14 cellular contexts compared by ENCODE assay signal in the genomic region with DNA sequence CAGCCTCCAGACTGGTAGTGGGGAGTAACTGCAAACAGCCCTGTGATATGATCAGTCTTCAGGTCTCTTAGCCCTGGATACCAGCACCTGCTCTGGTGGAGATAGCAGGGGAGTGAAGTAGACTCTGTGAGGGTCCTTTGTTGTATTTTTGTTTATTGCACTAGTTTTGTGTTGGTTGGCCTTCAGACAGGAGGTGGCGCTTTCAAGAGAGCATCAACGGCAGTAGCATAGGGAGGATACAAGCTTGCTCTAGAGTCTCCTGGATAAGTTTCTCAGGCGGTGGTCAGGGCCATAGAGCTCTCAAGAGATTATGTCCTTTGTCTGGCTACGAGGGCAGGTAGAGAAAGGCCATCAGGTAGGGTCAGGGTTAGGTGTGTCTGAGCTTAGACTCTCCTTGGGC.
"Had no signal": no experiment of that assay in that cellular context is flagged by ENCODE, and none has a peak within 500 bp of the region (broad histone marks: within the 10 kb centered on the region; RNA-seq: fewer than 3 reads in every experiment).

No MANE protein-coding gene starts in this region.

- H3K36me3 ChIP-seq: colonic mucosa, thyroid gland had no signal

- H3K79me2 ChIP-seq: parathyroid adenoma had no signal

- H3K9me3 Mint-ChIP-seq: activated CD4-positive, alpha-beta T cell treated with anti-CD3 and anti-CD28 coated beads, Interleukin-2, amount 10 ng/mL, durations not matched to agents 24 days and 14 days; naive B cell; stimulated activated naive B cell treated with anti-CD40 and anti-IgM and Interleukin-4, amounts not matched to agents 10 μg/mL and 1 μg/mL and 100 μg/mL, for 72 hours had no signal

- H3K27ac Mint-ChIP-seq: activated CD4-positive, alpha-beta T cell treated with anti-CD3 and anti-CD28 coated beads, Interleukin-2, amount 10 ng/mL, durations not matched to agents 24 days and 14 days; activated CD8-positive, alpha-beta T cell treated with anti-CD3 and anti-CD28 coated beads, Interleukin-2, amount 10 ng/mL, durations not matched to agents 7 days and 5 days; activated naive CD4-positive, alpha-beta T cell treated with anti-CD3 and anti-CD28 coated beads, Interleukin-2, amount 50 U/mL, for 72 hours; naive B cell; stimulated activated naive B cell treated with anti-CD40 and anti-IgM and Interleukin-4, amounts not matched to agents 10 μg/mL and 1 μg/mL and 100 μg/mL, for 72 hours had no signal

- H3K27ac ChIP-seq: colonic mucosa, parathyroid adenoma, thyroid gland had no signal

- ATAC-seq: activated CD8-positive, alpha-beta T cell treated with anti-CD3 and anti-CD28 coated beads, Interleukin-2, amount 10 ng/mL, durations not matched to agents 7 days and 5 days; activated naive CD4-positive, alpha-beta T cell treated with anti-CD3 and anti-CD28 coated beads, Interleukin-2, amount 50 U/mL, for 72 hours had no signal

- H3K9me3 ChIP-seq: colonic mucosa, thyroid gland had no signal

- H3K4me1 ChIP-seq: colonic mucosa, parathyroid adenoma, thyroid gland had no signal

- H3K4me3 ChIP-seq: colonic mucosa, thyroid gland had no signal

- H3K27me3 ChIP-seq: colonic mucosa, thyroid gland had no signal

- H3K36me3 Mint-ChIP-seq: activated naive CD4-positive, alpha-beta T cell treated with anti-CD3 and anti-CD28 coated beads, Interleukin-2, amount 50 U/mL, for 72 hours; naive B cell; stimulated activated naive B cell treated with anti-CD40 and anti-IgM and Interleukin-4, amounts not matched to agents 10 μg/mL and 1 μg/mL and 100 μg/mL, for 72 hours had no signal

- H3K4me1 Mint-ChIP-seq: activated CD4-positive, alpha-beta T cell treated with anti-CD3 and anti-CD28 coated beads, Interleukin-2, amount 10 ng/mL, durations not matched to agents 24 days and 14 days; naive B cell; stimulated activated naive B cell treated with anti-CD40 and anti-IgM and Interleukin-4, amounts not matched to agents 10 μg/mL and 1 μg/mL and 100 μg/mL, for 72 hours had no signal

- H3K27me3 Mint-ChIP-seq: activated CD4-positive, alpha-beta T cell treated with anti-CD3 and anti-CD28 coated beads, Interleukin-2, amount 10 ng/mL, durations not matched to agents 24 days and 14 days; naive B cell; stimulated activated naive B cell treated with anti-CD40 and anti-IgM and Interleukin-4, amounts not matched to agents 10 μg/mL and 1 μg/mL and 100 μg/mL, for 72 hours had no signal

- H3K4me3 Mint-ChIP-seq: activated CD4-positive, alpha-beta T cell treated with anti-CD3 and anti-CD28 coated beads, Interleukin-2, amount 10 ng/mL, durations not matched to agents 24 days and 14 days; activated CD8-positive, alpha-beta T cell treated with anti-CD3 and anti-CD28 coated beads, Interleukin-2, amount 10 ng/mL, durations not matched to agents 7 days and 5 days; naive B cell; stimulated activated naive B cell treated with anti-CD40 and anti-IgM and Interleukin-4, amounts not matched to agents 10 μg/mL and 1 μg/mL and 100 μg/mL, for 72 hours had no signal

- H2AFZ ChIP-seq: parathyroid adenoma had no signal

- H3K9ac ChIP-seq: parathyroid adenoma had no signal

- DNase-seq: activated CD4-positive, alpha-beta T cell treated with anti-CD3 and anti-CD28 coated beads, Interleukin-2, amount 10 ng/mL, durations not matched to agents 24 days and 14 days; activated CD4-positive, CD25-positive, alpha-beta regulatory T cell; activated CD8-positive, alpha-beta memory T cell treated with anti-CD3 and anti-CD28 coated beads, Interleukin-2, amount 50 U/mL, for 4 hours; activated CD8-positive, alpha-beta T cell treated with anti-CD3 and anti-CD28 coated beads, Interleukin-2, amount 10 ng/mL, durations not matched to agents 7 days and 5 days; activated gamma-delta T cell; activated T-cell treated with anti-CD3 and anti-CD28 coated beads, Interleukin-2, amount 50 U/mL, for 48 hours; caudate nucleus; colonic mucosa; foreskin fibroblast; naive B cell; stimulated activated naive B cell treated with anti-CD40 and anti-IgM and Interleukin-4, amounts not matched to agents 10 μg/mL and 1 μg/mL and 100 μg/mL, for 72 hours; thyroid gland had no signal
